Comparison of ENCODE assay signal across 19 cellular contexts in genomic region chr5:119362714-119363113, GRCh38. TPM values are rescaled to one million over a fixed set of nuclear protein-coding genes. Genes with fewer than 3 reads are reported as not detected.
DNase-seq lines count a peak whose midpoint lies in the region; ATAC-seq and TF ChIP-seq lines count a peak whose summit lies in the region.
"Had no signal": no experiment of that assay in that cellular context is flagged by ENCODE, and none has a peak within 500 bp of the region (broad histone marks: within the 10 kb centered on the region; RNA-seq: fewer than 3 reads in every experiment).

No MANE protein-coding gene starts in this region.

- H3K9me3 ChIP-seq in effector memory CD4-positive, alpha-beta T cell (ENCODE audit: control insufficient read depth, low read length) = no peaks in the 10 kb centered on the region
- no peaks in the 10 kb centered on the region for H3K9me3 ChIP-seq in tibial artery
- H3K9me3 ChIP-seq: upper lobe of right lung had no signal

- no peaks in the 10 kb centered on the region for H3K27me3 Mint-ChIP-seq in activated naive CD4-positive, alpha-beta T cell treated with anti-CD3 and anti-CD28 coated beads, Interleukin-2, amount 10 ng/mL, durations not matched to agents 7 days and 5 days
- H3K27me3 Mint-ChIP-seq in activated CD4-positive, alpha-beta memory T cell treated with anti-CD3 and anti-CD28 coated beads for 36 hours = no peaks in the 10 kb centered on the region

- peaks cover 9% of the 10 kb centered on the region for H3K36me3 ChIP-seq in effector memory CD4-positive, alpha-beta T cell (ENCODE audit: control insufficient read depth, insufficient read depth, low read length)
- no peaks in the 10 kb centered on the region for H3K36me3 ChIP-seq in tibial artery
- H3K36me3 ChIP-seq: upper lobe of right lung had no signal

- TF ChIP-seq CTCF in tibial artery (IDR thresholded peaks at IDR 0.05) = no peak

- POLR2A ChIA-PET in activated CD4-positive, alpha-beta memory T cell treated with anti-CD3 and anti-CD28 coated beads for 36 hours (lab: Charles Lee) = interaction anchor here (0.6 to 22.4 kb wide), 6 partner anchors 9 to 72 kb away, joined by 3 to 504 read pairs (median 4); no protein-coding TSS in a partner anchor
- POLR2A ChIA-PET in HEK293T (lab: Yijun Ruan, JAX) = no interaction called here

- no peak for ATAC-seq in GM19452 (IDR thresholded peaks at IDR 0.05; ENCODE audit: unreplicated experiment)
- ATAC-seq: esophagus mucosa, upper lobe of right lung had no signal

- intact Hi-C loops in activated CD4-positive, alpha-beta memory T cell treated with anti-CD3 and anti-CD28 coated beads for 36 hours (cut with micrococcal nuclease) = no loop called here
- intact Hi-C loops in tibial artery (cut with DNase I; ENCODE audit: low total_unique reads) = no loop called here

- H3K4me3 Mint-ChIP-seq in activated naive CD4-positive, alpha-beta T cell treated with anti-CD3 and anti-CD28 coated beads, Interleukin-2, amount 10 ng/mL, durations not matched to agents 7 days and 5 days = no peak overlapping the region
- H3K4me3 Mint-ChIP-seq in activated CD4-positive, alpha-beta memory T cell treated with anti-CD3 and anti-CD28 coated beads for 36 hours = peak overlapping the region; percentile 12

- H3K4me1 ChIP-seq in effector memory CD4-positive, alpha-beta T cell (ENCODE audit: control insufficient read depth, insufficient read depth, low read length, poor library complexity, severe bottlenecking) = peaks cover 79% of the 10 kb centered on the region
- peaks cover 7 to 80% (median 54%) of the 10 kb centered on the region in 4 donors for H3K4me1 ChIP-seq in tibial artery

- H3K36me3 Mint-ChIP-seq in activated naive CD4-positive, alpha-beta T cell treated with anti-CD3 and anti-CD28 coated beads, Interleukin-2, amount 10 ng/mL, durations not matched to agents 7 days and 5 days = peaks cover 78% of the 10 kb centered on the region
- H3K36me3 Mint-ChIP-seq in activated CD4-positive, alpha-beta memory T cell treated with anti-CD3 and anti-CD28 coated beads for 36 hours = peaks cover 69% of the 10 kb centered on the region

- CTCF ChIA-PET in activated naive CD4-positive, alpha-beta T cell treated with anti-CD3 and anti-CD28 coated beads, Interleukin-2, amount 10 ng/mL, durations not matched to agents 7 days and 5 days (lab: Charles Lee) = interaction anchor here (0.9 to 3.8 kb wide), 3 partner anchors 15 to 48 kb away, joined by 3 to 18 read pairs (median 4); no protein-coding TSS in a partner anchor
- CTCF ChIA-PET in activated CD4-positive, alpha-beta memory T cell treated with anti-CD3 and anti-CD28 coated beads for 36 hours (lab: Charles Lee) = interaction anchor here (1.1 to 3.9 kb wide), 3 partner anchors 17 to 97 kb away, joined by 3 to 16 read pairs (median 3); no protein-coding TSS in a partner anchor
- CTCF ChIA-PET in HEK293T (lab: Yijun Ruan, JAX) = no interaction called here

- H3K27me3 ChIP-seq in effector memory CD4-positive, alpha-beta T cell (replicated peaks; ENCODE audit: control insufficient read depth, insufficient read depth, low read length, poor library complexity, severe bottlenecking) = no peaks in the 10 kb centered on the region
- no peaks in the 10 kb centered on the region for H3K27me3 ChIP-seq in tibial artery
- H3K27me3 ChIP-seq: upper lobe of right lung had no signal

- no peak for DNase-seq in activated naive CD4-positive, alpha-beta T cell treated with anti-CD3 and anti-CD28 coated beads, Interleukin-2, amount 10 ng/mL, durations not matched to agents 7 days and 5 days
- DNase-seq in activated naive CD4-positive, alpha-beta T cell (lab: John Stamatoyannopoulos, UW) = no peak
- no peak for DNase-seq in activated CD4-positive, alpha-beta memory T cell treated with anti-CD3 and anti-CD28 coated beads for 36 hours
- DNase-seq in effector memory CD4-positive, alpha-beta T cell = no peak
- no peak for DNase-seq in tibial artery
- DNase-seq in NCI-H2081 treated with DMSO at 0.1 percent for 48 hours (lab: John Stamatoyannopoulos, UW) = no peak
- no peak for DNase-seq in HEK293T (ENCODE audit: extremely low spot score)
- DNase-seq: COR-L47, EL, H7, MV-4-11, NCI-H1930, NCI-H510A, occipital lobe, retina, upper lobe of right lung had no signal

- H3K27ac Mint-ChIP-seq in activated naive CD4-positive, alpha-beta T cell treated with anti-CD3 and anti-CD28 coated beads, Interleukin-2, amount 10 ng/mL, durations not matched to agents 7 days and 5 days = peak overlapping the region; percentile 24
- peak overlapping the region; percentile 90 for H3K27ac Mint-ChIP-seq in activated CD4-positive, alpha-beta memory T cell treated with anti-CD3 and anti-CD28 coated beads for 36 hours

- peaks cover 95% of the 10 kb centered on the region for H3K4me1 Mint-ChIP-seq in activated naive CD4-positive, alpha-beta T cell treated with anti-CD3 and anti-CD28 coated beads, Interleukin-2, amount 10 ng/mL, durations not matched to agents 7 days and 5 days
- H3K4me1 Mint-ChIP-seq in activated CD4-positive, alpha-beta memory T cell treated with anti-CD3 and anti-CD28 coated beads for 36 hours (ENCODE audit: low read depth) = peaks cover 93% of the 10 kb centered on the region

- peak overlapping the region; percentile 22 for H3K27ac ChIP-seq in effector memory CD4-positive, alpha-beta T cell (ENCODE audit: insufficient read depth, low read length, poor library complexity, severe bottlenecking)
- H3K27ac ChIP-seq in tibial artery = peak overlapping the region; percentile 29 to 33
- H3K27ac ChIP-seq: HL-60, upper lobe of right lung had no signal

- no peak overlapping the region for H3K4me3 ChIP-seq in effector memory CD4-positive, alpha-beta T cell (ENCODE audit: insufficient read depth, low read depth, low read length, poor library complexity, severe bottlenecking)
- no peak overlapping the region for H3K4me3 ChIP-seq in tibial artery
- H3K4me3 ChIP-seq: upper lobe of right lung had no signal

- no peaks in the 10 kb centered on the region for H3K9me3 Mint-ChIP-seq in activated naive CD4-positive, alpha-beta T cell treated with anti-CD3 and anti-CD28 coated beads, Interleukin-2, amount 10 ng/mL, durations not matched to agents 7 days and 5 days
- H3K9me3 Mint-ChIP-seq in activated CD4-positive, alpha-beta memory T cell treated with anti-CD3 and anti-CD28 coated beads for 36 hours = no peaks in the 10 kb centered on the region

TF ChIP-seq in HEK293T, 16 proteins besides CTCF, POLR2A, EP300 and RAD21:
- no peak for TF ChIP-seq TARDBP (IDR thresholded peaks at IDR 0.05)
- no peak for TF ChIP-seq LEF1 (IDR thresholded peaks at IDR 0.05; ENCODE audit: borderline replicate concordance)
- TF ChIP-seq FOXA1 (IDR thresholded peaks at IDR 0.05) = no peak
- TF ChIP-seq CTBP1 (IDR thresholded peaks at IDR 0.05; ENCODE audit: borderline replicate concordance) = no peak
- TF ChIP-seq NFRKB (IDR thresholded peaks at IDR 0.05) = no peak
- TF ChIP-seq ELF4 (IDR thresholded peaks at IDR 0.05) = no peak
- TF ChIP-seq ZNF384 (IDR thresholded peaks at IDR 0.05) = no peak

RNA-seq across cellular contexts. Expression of gene TNFAIP8, which starts 6.9 kb away (rescaled TPM):
- total RNA-seq in activated CD4-positive, alpha-beta memory T cell treated with anti-CD3 and anti-CD28 coated beads for 36 hours = 100 to 1,000 TPM; 153 to 159 TPM
